In genomic region chr16:70154736-70155135, GRCh38 we compare ENCODE assay signal across 3 cellular contexts. TPM values are rescaled to one million over a fixed set of nuclear protein-coding genes. Genes with fewer than 3 reads are reported as not detected.
"Had no signal": no experiment of that assay in that cellular context is flagged by ENCODE, and none has a peak within 500 bp of the region (broad histone marks: within the 10 kb centered on the region; RNA-seq: fewer than 3 reads in every experiment).

No MANE protein-coding gene starts in this region.

RNA-seq across cellular contexts. Expression of gene CLEC18C, which starts 18.9 kb away (rescaled TPM):
- total RNA-seq: activated CD4-positive, alpha-beta memory T cell treated with anti-CD3 and anti-CD28 coated beads for 36 hours; activated CD4-positive, alpha-beta T cell treated with anti-CD3 and anti-CD28 coated beads, Interleukin-2, amount 10 ng/mL, durations not matched to agents 24 days and 14 days; activated CD8-positive, alpha-beta T cell treated with anti-CD3 and anti-CD28 coated beads for 36 hours had no signal
